8 cellular contexts compared by ENCODE assay signal in the genomic region with DNA sequence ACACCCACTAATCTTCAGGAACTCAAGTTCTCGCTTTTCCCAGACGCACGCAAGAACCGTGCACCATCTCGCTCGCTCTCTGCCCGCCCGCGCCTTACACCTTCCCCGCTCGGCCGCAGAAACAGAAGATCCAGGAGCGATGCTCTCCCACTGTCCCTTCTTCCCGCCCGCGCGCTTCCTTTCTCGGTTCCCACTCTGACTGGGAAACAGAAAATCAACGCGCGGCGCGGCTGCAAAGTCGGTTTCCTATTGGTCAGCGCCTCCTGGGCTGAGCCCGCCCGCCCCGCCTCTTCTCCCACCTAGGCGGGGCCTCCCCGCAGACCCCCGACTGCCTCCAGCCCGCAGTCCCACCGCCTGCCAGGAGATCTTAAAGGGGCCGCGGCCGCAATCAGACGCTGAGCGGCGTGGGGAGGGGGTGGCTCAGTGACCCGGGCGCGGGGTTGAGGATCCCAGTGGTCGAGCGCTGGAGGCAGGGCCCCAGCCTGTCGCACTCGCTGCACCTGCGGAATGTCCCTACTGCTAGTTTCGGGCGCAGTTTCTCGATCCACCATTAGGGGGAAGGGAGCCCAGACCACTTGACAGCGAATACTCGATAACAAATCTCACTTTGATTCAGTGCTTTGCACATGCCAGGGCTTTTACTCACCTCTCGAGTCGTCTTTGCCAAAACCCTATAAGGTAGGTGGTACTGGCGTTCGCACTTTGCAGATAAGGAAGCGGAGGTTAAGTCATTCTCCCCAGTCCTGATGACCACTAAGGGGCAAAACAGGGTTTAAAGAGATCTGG. TPM values are rescaled to one million over a fixed set of nuclear protein-coding genes. Genes with fewer than 3 reads are reported as not detected.
DNase-seq lines count a peak whose midpoint lies in the region; ATAC-seq and TF ChIP-seq lines count a peak whose summit lies in the region.

No MANE protein-coding gene starts in this region.

- 0 to 1% methylated on average over 29 to 39 of the region's 57 CpGs for WGBS in esophagus squamous epithelium, 2 donors

- ATAC-seq in GM21576 (IDR thresholded peaks at IDR 0.05; ENCODE audit: unreplicated experiment) (peak; percentile 69), PC-3 (peak; percentile 73)
- peak; percentile 85 to 86 for ATAC-seq in activated T-cell treated with anti-CD3 and anti-CD28 coated beads, Interleukin-2, amount 50 U/mL, for 4 hours

- peak overlapping the region; percentile 75 for H2AFZ ChIP-seq in PC-3 (ENCODE audit: low read length)

- H3K27me3 ChIP-seq in PC-3 (ENCODE audit: low read length), result no peaks in the 10 kb centered on the region
- H3K27me3 ChIP-seq in esophagus squamous epithelium, result peaks cover 0 to 22% (median 0%) of the 10 kb centered on the region in 4 donors

- peak; percentile 98 for DNase-seq in DMS53 (lab: John Stamatoyannopoulos, UW)
- peak; percentile 97 for DNase-seq in Jurkat, Clone E6-1 (ENCODE audit: low read depth, low spot score)
- DNase-seq in PC-3, result peak; percentile 99
- DNase-seq in activated T-cell treated with anti-CD3 and anti-CD28 coated beads, Interleukin-2, amount 50 U/mL, for 4 hours, result peak; percentile 95
- peak; percentile 74 for DNase-seq in esophagus squamous epithelium (lab: John Stamatoyannopoulos, UW)
- peak; percentile 99 for DNase-seq in myocyte (ENCODE audit: low read depth)
- peak; percentile 92 to 96 for DNase-seq in stimulated activated CD8-positive, alpha-beta memory T cell treated with anti-CD3 and anti-CD28 coated beads, Interleukin-7, amount 100 ng/mL, for 48 hours (ENCODE audit: extremely low read depth in 1 of 2, low read depth in 1 of 2)

- peaks cover 12% of the 10 kb centered on the region for H3K36me3 Mint-ChIP-seq in activated T-cell treated with anti-CD3 and anti-CD28 coated beads, Interleukin-2, amount 50 U/mL, for 4 hours (ENCODE audit: insufficient read depth)

- no peaks in the 10 kb centered on the region for H3K9me3 ChIP-seq in PC-3 (ENCODE audit: low read length)
- H3K9me3 ChIP-seq in esophagus squamous epithelium, result no peaks in the 10 kb centered on the region

- H3K9me3 Mint-ChIP-seq in activated T-cell treated with anti-CD3 and anti-CD28 coated beads, Interleukin-2, amount 50 U/mL, for 4 hours, result no peaks in the 10 kb centered on the region

- H3K4me1 ChIP-seq in PC-3 (ENCODE audit: insufficient read depth, low read length), result peaks cover 14% of the 10 kb centered on the region
- H3K4me1 ChIP-seq in esophagus squamous epithelium, result peaks cover 0 to 71% (median 20%) of the 10 kb centered on the region in 3 donors

- no peaks in the 10 kb centered on the region for H4K20me1 ChIP-seq in PC-3 (ENCODE audit: low read length)

- POLR2A ChIA-PET in PC-3 (lab: Charles Lee; ENCODE audit: unreplicated experiment), result no interaction called here

- peaks cover 10% of the 10 kb centered on the region for H3K79me2 ChIP-seq in PC-3 (ENCODE audit: low read length)

- H3F3A ChIP-seq in PC-3 (ENCODE audit: low read length, unreplicated experiment), result no peaks in the 10 kb centered on the region

- peak overlapping the region; percentile 72 for H3K4me3 ChIP-seq in Jurkat, Clone E6-1 (ENCODE audit: low read length)
- H3K4me3 ChIP-seq in PC-3 (ENCODE audit: low read length) (peak overlapping the region; percentile 68), esophagus squamous epithelium (peak overlapping the region; percentile 71 to 94 (median 88))

- H3K36me3 ChIP-seq in PC-3 (ENCODE audit: low read depth, low read length), result peaks cover 9% of the 10 kb centered on the region
- H3K36me3 ChIP-seq in esophagus squamous epithelium, result peaks cover 0 to 21% (median 0%) of the 10 kb centered on the region in 3 donors

- BruUV-seq in PC-3 (replicated peaks; lab: Mats Ljungman, UMichigan), result TSS peak; percentile 18

- peak overlapping the region; percentile 89 for H3K4me3 Mint-ChIP-seq in activated T-cell treated with anti-CD3 and anti-CD28 coated beads, Interleukin-2, amount 50 U/mL, for 4 hours

- CTCF ChIA-PET in PC-3 (lab: Charles Lee), result no interaction called here

- H3K9me2 ChIP-seq in PC-3 (replicated peaks; ENCODE audit: low read length), result no peaks in the 10 kb centered on the region

- TF ChIP-seq CTCF in PC-3 (conservative IDR thresholded peaks at IDR 0.05; ENCODE audit: low read depth, low read length), result peak; percentile 71
- TF ChIP-seq CTCF in esophagus squamous epithelium (IDR thresholded peaks at IDR 0.05), result peak; percentile 60 to 77 (median 70)

- peaks cover 4% of the 10 kb centered on the region for H3K27me3 Mint-ChIP-seq in activated T-cell treated with anti-CD3 and anti-CD28 coated beads, Interleukin-2, amount 50 U/mL, for 4 hours (ENCODE audit: low read depth)

- H3K27ac ChIP-seq in PC-3 (ENCODE audit: low read length), result peak overlapping the region; percentile 8; the same call in 1 of the 2 replicates
- peak overlapping the region; percentile 83 to 94 (median 89) for H3K27ac ChIP-seq in esophagus squamous epithelium

- intact Hi-C loops in PC-3 (cut with micrococcal nuclease) (loop anchor here (1.0 to 5.0 kb wide), 5 partner anchors 35 to 173 kb away; partner anchors contain the start of gene ALKBH7), esophagus squamous epithelium (cut with DNase I) (no loop called here)

- peak in 2 of 4 donors; percentile 22 to 44 for TF ChIP-seq POLR2A in esophagus squamous epithelium (IDR thresholded peaks at IDR 0.05)

- peak overlapping the region; percentile 97 for H3K4me2 ChIP-seq in PC-3 (ENCODE audit: low read length)

- peaks cover 25% of the 10 kb centered on the region for H3K4me1 Mint-ChIP-seq in activated T-cell treated with anti-CD3 and anti-CD28 coated beads, Interleukin-2, amount 50 U/mL, for 4 hours (ENCODE audit: low read depth)

- no peak overlapping the region for H3K9ac ChIP-seq in PC-3 (ENCODE audit: low read length)

RNA-seq across cellular contexts. Expression of gene SLC25A23, which starts 0.7 kb away (rescaled TPM):
- 30.4 TPM for polyA plus RNA-seq in Jurkat, Clone E6-1 (2012; ENCODE audit: insufficient read depth, insufficient read length)
- total RNA-seq in PC-3 (2014; rRNA removed) (61.4 and 80.0 TPM in 2 replicates), esophagus squamous epithelium (10 to 100 TPM; 41.5 to 95.9 (median 64.0) TPM), myocyte (29.9 and 33.9 TPM in 2 replicates)
- 10 to 100 TPM; 10.5 to 12.4 (median 11.9) TPM for total RNA-seq in activated T-cell treated with anti-CD3 and anti-CD28 coated beads, Interleukin-2, amount 50 U/mL, for 4 hours
- polyA plus RNA-seq in myocyte (2012), result 33.5 TPM

RNA-seq across cellular contexts. Expression of gene CRB3, which starts 3.8 kb away (rescaled TPM):
- not detected for polyA plus RNA-seq in Jurkat, Clone E6-1 (2012; ENCODE audit: insufficient read depth, insufficient read length)
- total RNA-seq in PC-3 (2014; rRNA removed) (67.4 and 71.3 TPM in 2 replicates), esophagus squamous epithelium (10 to 100 TPM; 42.9 to 61.9 (median 56.2) TPM), myocyte (not detected in 2 replicates)
- 1 to 10 TPM; 1.6 to 1.8 (median 1.8) TPM for total RNA-seq in activated T-cell treated with anti-CD3 and anti-CD28 coated beads, Interleukin-2, amount 50 U/mL, for 4 hours
- polyA plus RNA-seq in myocyte (2012), result 0.11 TPM

RNA-seq across cellular contexts. Expression of gene DENND1C, which starts 21.3 kb away (rescaled TPM):
- 36.7 TPM for polyA plus RNA-seq in Jurkat, Clone E6-1 (2012; ENCODE audit: insufficient read depth, insufficient read length)
- total RNA-seq in PC-3 (2014; rRNA removed) (not detected in 2 replicates), esophagus squamous epithelium (1 to 10 TPM in 2 of 4 donors, under 1 TPM in 2; 0.62 to 4.2 (median 1.2) TPM), myocyte (not detected in 2 replicates)
- 10 to 100 TPM; 50.9 to 59.1 (median 55.8) TPM for total RNA-seq in activated T-cell treated with anti-CD3 and anti-CD28 coated beads, Interleukin-2, amount 50 U/mL, for 4 hours
- polyA plus RNA-seq in myocyte (2012), result not detected

RNA-seq across cellular contexts. Expression of gene SLC25A41, which starts 26.7 kb away (rescaled TPM):
- polyA plus RNA-seq in Jurkat, Clone E6-1 (2012; ENCODE audit: insufficient read depth, insufficient read length), result 1.3 TPM
- total RNA-seq in PC-3 (2014; rRNA removed) (0.26 TPM in 1 of 2 replicates, not detected in the other), esophagus squamous epithelium (under 1 TPM in 1 of 4 donors, not detected in 3; 0.38 TPM), myocyte (not detected in 2 replicates)
- not detected for total RNA-seq in activated T-cell treated with anti-CD3 and anti-CD28 coated beads, Interleukin-2, amount 50 U/mL, for 4 hours
- 0.21 TPM for polyA plus RNA-seq in myocyte (2012)

RNA-seq across cellular contexts. Expression of gene KHSRP, which starts 35.7 kb away (rescaled TPM):
- 265 TPM for polyA plus RNA-seq in Jurkat, Clone E6-1 (2012; ENCODE audit: insufficient read depth, insufficient read length)
- total RNA-seq in PC-3 (2014; rRNA removed) (373 and 518 TPM in 2 replicates), esophagus squamous epithelium (100 to 1,000 TPM; 111 to 158 (median 125) TPM), myocyte (75.7 and 87.6 TPM in 2 replicates)
- 100 to 1,000 TPM; 513 to 596 (median 530) TPM for total RNA-seq in activated T-cell treated with anti-CD3 and anti-CD28 coated beads, Interleukin-2, amount 50 U/mL, for 4 hours
- 152 TPM for polyA plus RNA-seq in myocyte (2012)

Comparison
In these comparisons a context has a peak if more than half of its experiments do, and no peak if none do; other contexts are left out.
1. Peak in every context shown above with its lines: DNase-seq, ATAC-seq, H3K4me3 ChIP-seq and H3K27ac ChIP-seq.
2. RNA of gene CRB3, which starts 3.8 kb away (total RNA-seq): 67.4 to 71.3 TPM in PC-3 and 42.9 to 61.9 TPM in esophagus squamous epithelium; 1.6 to 1.8 TPM in activated T-cell treated with anti-CD3 and anti-CD28 coated beads, Interleukin-2, amount 50 U/mL, for 4 hours and not detected in myocyte; every median in the first group is over 10 times any median in the second.
3. RNA of gene DENND1C, which starts 21.3 kb away (total RNA-seq): 50.9 to 59.1 TPM in activated T-cell treated with anti-CD3 and anti-CD28 coated beads, Interleukin-2, amount 50 U/mL, for 4 hours; 0.62 to 4.2 TPM in esophagus squamous epithelium, not detected in myocyte and not detected in PC-3; every median in the first group is over 4 times any median in the second.